Comparison of ENCODE assay signal across 22 cellular contexts in genomic region chr13:28817204-28817603, GRCh38. TPM values are rescaled to one million over a fixed set of nuclear protein-coding genes. Genes with fewer than 3 reads are reported as not detected.
DNase-seq lines count a peak whose midpoint lies in the region; ATAC-seq and TF ChIP-seq lines count a peak whose summit lies in the region.
"Had no signal": no experiment of that assay in that cellular context is flagged by ENCODE, and none has a peak within 500 bp of the region (broad histone marks: within the 10 kb centered on the region; RNA-seq: fewer than 3 reads in every experiment).

No MANE protein-coding gene starts in this region.

- TF ChIP-seq CTCF in SK-N-SH (IDR thresholded peaks at IDR 0.05) (0 out of 2 replicates have a peak, but pooled peaks have one; percentile 8), HFFc6 (IDR thresholded peaks at IDR 0.05) (peak; percentile 50), fibroblast of villous mesenchyme (IDR thresholded peaks at IDR 0.05; ENCODE audit: insufficient read depth, low read depth, low read length) (peak; percentile 22), smooth muscle cell (IDR thresholded peaks at IDR 0.05; ENCODE audit: borderline replicate concordance, insufficient read depth, poor library complexity, severe bottlenecking) (peak; percentile 19), left lung (IDR thresholded peaks at IDR 0.05) (no peak)

- H3K36me3 ChIP-seq in SK-N-SH (replicated peaks in 1 of 2; ENCODE audit: control insufficient read depth in 1 of 2, insufficient read depth in 2 of 2, low read length in 1 of 2): no peaks in the 10 kb centered on the region
- no peaks in the 10 kb centered on the region for H3K36me3 ChIP-seq in smooth muscle cell (ENCODE audit: low read depth)
- H3K36me3 ChIP-seq in left lung: no peaks in the 10 kb centered on the region
- H3K36me3 ChIP-seq: transverse colon had no signal

- no peak overlapping the region for H3K27ac Mint-ChIP-seq in HFFc6
- no peak overlapping the region for H3K27ac Mint-ChIP-seq in effector memory CD8-positive, alpha-beta T cell
- H3K27ac Mint-ChIP-seq: naive B cell; stimulated activated memory B cell treated with anti-CD40 and anti-IgM and Interleukin-4, amounts not matched to agents 10 μg/mL and 1 μg/mL and 100 μg/mL, for 72 hours had no signal

- no peak overlapping the region for H3K4me3 Mint-ChIP-seq in HFFc6
- H3K4me3 Mint-ChIP-seq in effector memory CD8-positive, alpha-beta T cell: no peak overlapping the region
- H3K4me3 Mint-ChIP-seq: stimulated activated memory B cell treated with anti-CD40 and anti-IgM and Interleukin-4, amounts not matched to agents 10 μg/mL and 1 μg/mL and 100 μg/mL, for 72 hours had no signal

- no peaks in the 10 kb centered on the region for H4K20me1 ChIP-seq in SK-N-SH (ENCODE audit: insufficient read depth)
- H4K20me1 ChIP-seq in smooth muscle cell (ENCODE audit: low read depth): no peaks in the 10 kb centered on the region

- CTCF ChIA-PET in SK-N-SH (lab: Yijun Ruan, JAX): interaction anchor here (1.5 to 2.9 kb wide), 2 partner anchors 11 to 20 kb away, joined by 6 to 10 read pairs; no protein-coding TSS in a partner anchor

- H3K9me2 ChIP-seq in SK-N-SH: no peaks in the 10 kb centered on the region

- TF ChIP-seq RAD21 in SK-N-SH (IDR thresholded peaks at IDR 0.05; ENCODE audit: low read length): no peak

- no peak for TF ChIP-seq EP300 in SK-N-SH (IDR thresholded peaks at IDR 0.05; ENCODE audit: borderline replicate concordance in 1 of 2, low read depth in 1 of 2, low read length in 1 of 2)

- no peaks in the 10 kb centered on the region for H3K9me3 Mint-ChIP-seq in HFFc6
- H3K9me3 Mint-ChIP-seq in effector memory CD8-positive, alpha-beta T cell: peaks cover 0 to 5% of the 10 kb centered on the region in 2 donors

- DNase-seq in SK-N-SH (no peak), HFFc6 (no peak), fibroblast of villous mesenchyme (ENCODE audit: low read depth) (no peak), smooth muscle cell (lab: John Stamatoyannopoulos, UW; ENCODE audit: unreplicated experiment) (no peak), left lung (no peak)
- DNase-seq in effector memory CD8-positive, alpha-beta T cell: no peak
- DNase-seq: activated CD4-positive, alpha-beta T cell treated with anti-CD3 and anti-CD28 coated beads for 48 hours; activated CD8-positive, alpha-beta memory T cell treated with anti-CD3 and anti-CD28 coated beads, Interleukin-2, amount 50 U/mL, for 4 hours; IMR-90; naive B cell; NCI-H1048; NCI-H69; psoas muscle; stimulated activated CD4-positive, alpha-beta T cell treated with anti-CD3 and anti-CD28 coated beads, Interleukin-12 subunit alpha, Interleukin-12 subunit beta, amount 100 ng/mL, for 4 hours; T1000; transverse colon had no signal

- no peak for ATAC-seq in SK-N-SH treated with all-trans-retinoic acid at 6 μM for 48 hours
- no peak for ATAC-seq in GM18505 (IDR thresholded peaks at IDR 0.05; ENCODE audit: unreplicated experiment)
- no peak for ATAC-seq in left lung
- no peak for ATAC-seq in effector memory CD8-positive, alpha-beta T cell (replicated peaks)
- ATAC-seq: Panc1; psoas muscle; stimulated activated memory B cell treated with anti-CD40 and anti-IgM and Interleukin-4, amounts not matched to agents 10 μg/mL and 1 μg/mL and 100 μg/mL, for 72 hours had no signal

- H2AFZ ChIP-seq in SK-N-SH (ENCODE audit: low read depth) (no peak overlapping the region), smooth muscle cell (ENCODE audit: low read depth) (no peak overlapping the region)

- no peaks in the 10 kb centered on the region for H3K4me1 Mint-ChIP-seq in HFFc6 (ENCODE audit: low read depth)
- H3K4me1 Mint-ChIP-seq in effector memory CD8-positive, alpha-beta T cell (ENCODE audit: low read depth in 2 of 2): peaks cover 0 to 2% of the 10 kb centered on the region in 2 donors
- H3K4me1 Mint-ChIP-seq: stimulated activated memory B cell treated with anti-CD40 and anti-IgM and Interleukin-4, amounts not matched to agents 10 μg/mL and 1 μg/mL and 100 μg/mL, for 72 hours had no signal

- H3K9ac ChIP-seq in SK-N-SH: no peak overlapping the region
- H3K9ac ChIP-seq in smooth muscle cell (ENCODE audit: low read depth): no peak overlapping the region

- no peak overlapping the region for H3K4me3 ChIP-seq in SK-N-SH (ENCODE audit: low read depth in 2 of 2, low read length in 1 of 2)
- H3K4me3 ChIP-seq in fibroblast of villous mesenchyme (ENCODE audit: low read depth, low read length): no peak overlapping the region
- H3K4me3 ChIP-seq in smooth muscle cell: no peak overlapping the region
- H3K4me3 ChIP-seq in left lung: no peak overlapping the region
- H3K4me3 ChIP-seq: psoas muscle, transverse colon had no signal

- WGBS in SK-N-SH (ENCODE audit: low lambda C conversion rate): 82% methylated on average over 2 of the region's 2 CpGs
- WGBS in smooth muscle cell (ENCODE audit: low lambda C conversion rate): 50% methylated on average over 2 of the region's 2 CpGs

- intact Hi-C loops in left lung (cut with DNase I): no loop called here

- no peaks in the 10 kb centered on the region for H3K9me3 ChIP-seq in SK-N-SH
- H3K9me3 ChIP-seq in smooth muscle cell (replicated peaks; ENCODE audit: low read depth): no peaks in the 10 kb centered on the region
- H3K9me3 ChIP-seq in left lung: no peaks in the 10 kb centered on the region

- H3K4me2 ChIP-seq in SK-N-SH (no peak overlapping the region), smooth muscle cell (no peak overlapping the region)

- H3K4me1 ChIP-seq in SK-N-SH (ENCODE audit: control insufficient read depth in 1 of 2, insufficient read depth in 2 of 2, low read depth in 1 of 2, low read length in 1 of 2) (no peaks in the 10 kb centered on the region), smooth muscle cell (ENCODE audit: low read depth) (peaks cover 7% of the 10 kb centered on the region), left lung (peaks cover 0 to 18% of the 10 kb centered on the region in 2 donors)
- H3K4me1 ChIP-seq: psoas muscle had no signal

- H3K27ac ChIP-seq in SK-N-SH (ENCODE audit: low read depth in 2 of 2, low read length in 1 of 2): no peak overlapping the region
- no peak overlapping the region for H3K27ac ChIP-seq in smooth muscle cell (ENCODE audit: low read depth)
- H3K27ac ChIP-seq in left lung: no peak overlapping the region
- H3K27ac ChIP-seq: epithelial cell of prostate, psoas muscle, transverse colon had no signal

- no peaks in the 10 kb centered on the region for H3K79me2 ChIP-seq in SK-N-SH (ENCODE audit: insufficient read depth)
- no peaks in the 10 kb centered on the region for H3K79me2 ChIP-seq in smooth muscle cell (ENCODE audit: low read depth)

- POLR2A ChIA-PET in SK-N-SH (lab: Yijun Ruan, JAX): no interaction called here

- H3K27me3 ChIP-seq in SK-N-SH (ENCODE audit: insufficient read depth): peaks cover 33% of the 10 kb centered on the region
- peaks cover 36% of the 10 kb centered on the region for H3K27me3 ChIP-seq in smooth muscle cell (ENCODE audit: low read depth)
- peaks cover 16 to 56% of the 10 kb centered on the region in 2 donors for H3K27me3 ChIP-seq in left lung

- H3F3A ChIP-seq in SK-N-SH (replicated peaks; ENCODE audit: insufficient read depth) (no peaks in the 10 kb centered on the region), smooth muscle cell (ENCODE audit: low read depth) (no peaks in the 10 kb centered on the region)

- H3K36me3 Mint-ChIP-seq in HFFc6 (ENCODE audit: low read depth): 0 out of 2 replicates have a peak, but pooled peaks cover 6% of the 10 kb centered on the region
- H3K36me3 Mint-ChIP-seq in effector memory CD8-positive, alpha-beta T cell (ENCODE audit: insufficient read depth): no peaks in the 10 kb centered on the region
- H3K36me3 Mint-ChIP-seq: stimulated activated memory B cell treated with anti-CD40 and anti-IgM and Interleukin-4, amounts not matched to agents 10 μg/mL and 1 μg/mL and 100 μg/mL, for 72 hours had no signal

- H3K27me3 Mint-ChIP-seq in HFFc6 (ENCODE audit: insufficient read depth): peaks cover 29% of the 10 kb centered on the region
- peaks cover 46 to 47% of the 10 kb centered on the region in 2 donors for H3K27me3 Mint-ChIP-seq in effector memory CD8-positive, alpha-beta T cell

- TF ChIP-seq POLR2A in GM18505 (IDR thresholded peaks at IDR 0.05; ENCODE audit: borderline replicate concordance, extremely low read depth, insufficient read depth, insufficient read length): no peak

TF ChIP-seq in SK-N-SH, 30 proteins besides CTCF, POLR2A, EP300 and RAD21 (continues in another document):
- no peak for TF ChIP-seq YY1 (IDR thresholded peaks at IDR 0.05; ENCODE audit: low read depth)
- TF ChIP-seq USF2 (IDR thresholded peaks at IDR 0.05; ENCODE audit: borderline replicate concordance, low read depth, low read length): no peak
- no peak for TF ChIP-seq CHD2 (IDR thresholded peaks at IDR 0.05; ENCODE audit: low read length, partially characterized antibody)
- no peak for TF ChIP-seq RXRA (IDR thresholded peaks at IDR 0.05; ENCODE audit: borderline replicate concordance, low read depth)

TF ChIP-seq in SK-N-SH treated with all-trans-retinoic acid at 6 μM for 48 hours, 23 proteins besides CTCF, POLR2A, EP300 and RAD21 (continues in another document):
- TF ChIP-seq PPARA (CRISPR knock-in tag; IDR thresholded peaks at IDR 0.05; ENCODE audit: borderline replicate concordance) (no peak), CREB5 (CRISPR knock-in tag; IDR thresholded peaks at IDR 0.05; ENCODE audit: low read depth) (no peak), ZNF565 (CRISPR knock-in tag; conservative IDR thresholded peaks at IDR 0.05; ENCODE audit: low read depth) (no peak), CSDC2 (CRISPR knock-in tag; IDR thresholded peaks at IDR 0.05) (no peak), ZFP3 (CRISPR knock-in tag; IDR thresholded peaks at IDR 0.05) (no peak), GLIS3 (CRISPR knock-in tag; IDR thresholded peaks at IDR 0.05) (no peak), ZNF70 (CRISPR knock-in tag; IDR thresholded peaks at IDR 0.05) (no peak), BACH2 (CRISPR knock-in tag; IDR thresholded peaks at IDR 0.05; ENCODE audit: borderline replicate concordance) (no peak)

RNA-seq across cellular contexts. Expression of gene MTUS2, which starts 2.9 kb away (rescaled TPM):
- polyA plus RNA-seq in SK-N-SH (2012; rRNA removed): 1.2 and 1.7 TPM in 2 replicates
- 1.2 and 1.6 TPM in 2 replicates for polyA plus RNA-seq in SK-N-SH (2012; cell fraction: cytosol; rRNA removed)
- 2.3 and 2.8 TPM in 2 replicates for polyA plus RNA-seq in SK-N-SH (2012; cell fraction: nucleus; rRNA removed)
- under 1 TPM in 5 of 6 experiments, not detected in 1; 0.07 to 0.15 (median 0.14) TPM for total RNA-seq in HFFc6 (2021; fragmentation: NEBNext Ultra II Directional; extraction: Animal tissue kit (Norgen Biotek cat#: 25700))
- 0.32 and 1.3 TPM in 2 replicates for total RNA-seq in fibroblast of villous mesenchyme
- total RNA-seq in smooth muscle cell: 0.18 and 0.63 TPM in 2 replicates
- 0.06 and 2.0 TPM in 2 replicates for polyA plus RNA-seq in smooth muscle cell
- total RNA-seq in left lung: under 1 TPM; 0.21 to 0.26 TPM
- total RNA-seq: lung microvascular endothelial cell had no signal

Comparison
In these comparisons a context has a peak if more than half of its experiments do, and no peak if none do; other contexts are left out.
1. CTCF ChIP-seq: peak in SK-N-SH (single experiment), HFFc6 (single experiment), fibroblast of villous mesenchyme (single experiment) and smooth muscle cell (single experiment); none in left lung (0 of 2).